Comparison of ENCODE assay signal across 3 cellular contexts in the genomic region with DNA sequence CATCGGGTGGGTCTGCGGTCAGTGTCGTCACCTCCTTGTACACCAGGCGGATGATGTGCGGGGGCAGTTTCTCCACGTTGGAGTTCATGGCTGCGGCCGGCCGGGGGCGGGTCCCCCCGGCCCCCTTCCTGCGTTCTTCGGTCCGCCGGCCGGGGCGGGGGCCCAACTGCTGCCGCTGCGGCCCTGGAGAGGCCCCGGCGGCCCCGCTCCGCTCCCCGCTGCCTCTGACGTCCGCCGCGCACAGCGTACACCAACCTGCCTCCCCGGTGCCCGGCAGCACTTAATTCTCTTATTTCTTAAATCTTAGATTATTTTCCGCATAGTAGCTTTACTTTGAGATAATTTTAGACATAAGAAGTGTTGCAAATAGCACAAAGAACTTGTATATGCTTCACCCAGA. TPM values are rescaled to one million over a fixed set of nuclear protein-coding genes. Genes with fewer than 3 reads are reported as not detected.
"Had no signal": no experiment of that assay in that cellular context is flagged by ENCODE, and none has a peak within 500 bp of the region (broad histone marks: within the 10 kb centered on the region; RNA-seq: fewer than 3 reads in every experiment).

No MANE protein-coding gene starts in this region.

RNA-seq across cellular contexts. Expression of gene TBC1D26, which starts 27.3 kb away (rescaled TPM):
- total RNA-seq: LHCN-M2, M059J, MCF 10A had no signal
